17 cellular contexts compared by ENCODE assay signal in the genomic region with DNA sequence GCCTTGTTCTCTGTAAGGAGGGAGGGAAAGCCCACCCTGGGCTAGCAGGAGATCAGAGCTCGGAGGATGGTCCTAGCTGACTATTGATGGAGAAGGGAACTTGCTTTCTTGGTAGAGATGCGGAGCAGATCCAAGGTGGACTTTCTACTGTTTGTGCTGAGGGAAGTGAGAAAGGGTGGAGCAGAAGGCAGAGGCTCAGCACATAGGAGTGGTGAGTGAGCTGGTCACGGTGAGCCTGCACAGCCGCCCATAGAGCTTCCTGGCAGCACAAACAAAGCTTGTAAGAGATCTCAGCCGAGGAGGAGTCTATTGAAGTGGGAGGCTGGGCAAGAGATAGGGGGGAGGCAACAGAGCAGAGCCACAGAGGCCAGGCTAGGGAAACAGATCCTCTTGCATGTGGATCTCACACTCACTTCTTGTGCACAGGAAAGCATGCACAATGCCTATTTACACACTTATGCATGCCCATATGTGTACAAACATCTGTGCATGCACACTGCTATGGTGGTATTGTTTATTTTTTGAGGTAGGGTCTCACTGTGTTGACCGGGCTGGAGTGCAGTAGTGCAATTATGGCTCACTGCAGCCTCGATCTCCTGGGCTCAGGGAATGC.
DNase-seq lines count a peak whose midpoint lies in the region; ATAC-seq and TF ChIP-seq lines count a peak whose summit lies in the region.
"Had no signal": no experiment of that assay in that cellular context is flagged by ENCODE, and none has a peak within 500 bp of the region (broad histone marks: within the 10 kb centered on the region; RNA-seq: fewer than 3 reads in every experiment).

No MANE protein-coding gene starts in this region.

- no peak overlapping the region for H3K4me3 ChIP-seq in coronary artery

- no peaks in the 10 kb centered on the region for H3K9me3 ChIP-seq in CD4-positive, alpha-beta T cell (ENCODE audit: control insufficient read depth, low read length)

- no peak overlapping the region for H3K27ac Mint-ChIP-seq in CD4-positive, alpha-beta T cell
- H3K27ac Mint-ChIP-seq in MCF 10A (ENCODE audit: low read depth, unreplicated experiment) = no peak overlapping the region

- H3K27ac ChIP-seq in coronary artery = no peak overlapping the region
- H3K27ac ChIP-seq in CD4-positive, alpha-beta T cell (ENCODE audit: low read depth, low read length) = no peak overlapping the region

- peaks cover 50% of the 10 kb centered on the region for H3K27me3 Mint-ChIP-seq in CD4-positive, alpha-beta T cell
- H3K27me3 Mint-ChIP-seq in MCF 10A (ENCODE audit: insufficient read depth, unreplicated experiment) = peaks cover 69% of the 10 kb centered on the region

- BruUV-seq in MCF 10A (replicated peaks; lab: Mats Ljungman, UMichigan) = no TSS peak

- DNase-seq in NCI-H2029 treated with DMSO at 0.1 percent for 48 hours (lab: John Stamatoyannopoulos, UW) = peak; percentile 21
- DNase-seq in NCI-H2029 (lab: John Stamatoyannopoulos, UW) = no peak
- DNase-seq in MV-4-11 (lab: John Stamatoyannopoulos, UW) = peak; percentile 62
- DNase-seq in coronary artery (ENCODE audit: low spot score) = peak; percentile 28
- peak; percentile 15 for DNase-seq in sciatic nerve (ENCODE audit: low spot score)
- no peak for DNase-seq in CD4-positive, alpha-beta T cell
- no peak for DNase-seq in activated CD4-positive, alpha-beta T cell treated with anti-CD3 and anti-CD28 coated beads, Interleukin-2, amount 50 U/mL, for 4 hours
- no peak for DNase-seq in MCF 10A (ENCODE audit: unreplicated experiment)
- DNase-seq: C1 segment of cervical spinal cord, Calu3, DMS79 treated with DMSO at 0.1 percent for 48 hours, GDM1, GOT3, NCI-H1105, NCI-H1694 treated with DMSO at 0.1 percent for 48 hours, NCI-H524 treated with DMSO at 0.1 percent for 48 hours, Right ventricle myocardium superior had no signal

- CTCF ChIA-PET in CD4-positive, alpha-beta T cell (lab: Charles Lee) = no interaction called here
- CTCF ChIA-PET in MCF 10A (lab: Yijun Ruan, JAX) = interaction anchor here (1.0 to 1.5 kb wide), 2 partner anchors 30 to 167 kb away, joined by 3 to 5 read pairs; no protein-coding TSS in a partner anchor

- H3K4me1 Mint-ChIP-seq in CD4-positive, alpha-beta T cell (ENCODE audit: low read depth) = no peaks in the 10 kb centered on the region
- no peaks in the 10 kb centered on the region for H3K4me1 Mint-ChIP-seq in MCF 10A (ENCODE audit: insufficient read depth, unreplicated experiment)

- no peaks in the 10 kb centered on the region for H3K27me3 ChIP-seq in CD4-positive, alpha-beta T cell (ENCODE audit: control insufficient read depth, insufficient read depth, low read length)

- ATAC-seq in sciatic nerve = no peak
- ATAC-seq in CD4-positive, alpha-beta T cell (ENCODE audit: poor library complexity) = no peak

- POLR2A ChIA-PET in CD4-positive, alpha-beta T cell (lab: Charles Lee) = no interaction called here
- POLR2A ChIA-PET in MCF 10A (lab: Yijun Ruan, JAX) = no interaction called here

- no peak overlapping the region for H3K4me3 Mint-ChIP-seq in CD4-positive, alpha-beta T cell
- H3K4me3 Mint-ChIP-seq in MCF 10A (ENCODE audit: unreplicated experiment) = no peak overlapping the region

- intact Hi-C loops in sciatic nerve (cut with DNase I) (no loop called here), MCF 10A (cut with micrococcal nuclease) (no loop called here)
- intact Hi-C loops in CD4-positive, alpha-beta T cell (cut with DNase I, micrococcal nuclease) = no loop called here

- no peaks in the 10 kb centered on the region for H3K9me3 Mint-ChIP-seq in CD4-positive, alpha-beta T cell
- no peaks in the 10 kb centered on the region for H3K9me3 Mint-ChIP-seq in MCF 10A (ENCODE audit: unreplicated experiment)

- TF ChIP-seq CTCF in coronary artery (IDR thresholded peaks at IDR 0.05) (no peak), MCF 10A (IDR thresholded peaks at IDR 0.05; ENCODE audit: unreplicated experiment) (no peak)
- TF ChIP-seq CTCF in CD4-positive, alpha-beta T cell (IDR thresholded peaks at IDR 0.05) = no peak

- no peaks in the 10 kb centered on the region for H3K36me3 Mint-ChIP-seq in CD4-positive, alpha-beta T cell (ENCODE audit: low read depth)
- no peaks in the 10 kb centered on the region for H3K36me3 Mint-ChIP-seq in MCF 10A (ENCODE audit: insufficient read depth, unreplicated experiment)

Comparison
In these comparisons a context has a peak if more than half of its experiments do, and no peak if none do; other contexts are left out.
1. DNase-seq: peak in NCI-H2029 treated with DMSO at 0.1 percent for 48 hours (single experiment), MV-4-11 (single experiment), coronary artery (single experiment) and sciatic nerve (single experiment); none in NCI-H2029 (single experiment), CD4-positive, alpha-beta T cell (0 of 10), activated CD4-positive, alpha-beta T cell treated with anti-CD3 and anti-CD28 coated beads, Interleukin-2, amount 50 U/mL, for 4 hours (0 of 2) and MCF 10A (single experiment).